Comparison of ENCODE assay signal across 9 cellular contexts in genomic region chr5:119074419-119074818, GRCh38. TPM values are rescaled to one million over a fixed set of nuclear protein-coding genes. Genes with fewer than 3 reads are reported as not detected.
DNase-seq lines count a peak whose midpoint lies in the region; ATAC-seq lines count a peak whose summit lies in the region.
"Had no signal": no experiment of that assay in that cellular context is flagged by ENCODE, and none has a peak within 500 bp of the region (broad histone marks: within the 10 kb centered on the region; RNA-seq: fewer than 3 reads in every experiment).

No MANE protein-coding gene starts in this region.

- peaks cover 2% of the 10 kb centered on the region for H3K27me3 Mint-ChIP-seq in activated naive CD4-positive, alpha-beta T cell treated with anti-CD3 and anti-CD28 coated beads for 36 hours (ENCODE audit: low read depth)
- H3K27me3 Mint-ChIP-seq in stimulated activated naive B cell treated with anti-CD40 and anti-IgM and Interleukin-4, amounts not matched to agents 10 μg/mL and 1 μg/mL and 100 μg/mL, for 72 hours = no peaks in the 10 kb centered on the region

- DNase-seq in activated naive CD4-positive, alpha-beta T cell treated with anti-CD3 and anti-CD28 coated beads for 36 hours = no peak
- no peak for DNase-seq in activated naive CD4-positive, alpha-beta T cell treated with anti-CD3 and anti-CD28 coated beads, Interleukin-2, amount 50 U/mL, for 72 hours (ENCODE audit: low spot score in 2 of 2)
- DNase-seq in OCI-M1 (lab: John Stamatoyannopoulos, UW) (peak; percentile 0), NCI-H1092 (lab: John Stamatoyannopoulos, UW) (no peak), EL (no peak), DMS79 treated with DMSO at 0.1 percent for 48 hours (lab: John Stamatoyannopoulos, UW) (no peak)
- peak; percentile 23 for DNase-seq in stimulated activated naive B cell treated with anti-CD40 and anti-IgM and Interleukin-4, amounts not matched to agents 10 μg/mL and 1 μg/mL and 100 μg/mL, for 72 hours
- DNase-seq: NCI-H446 treated with DMSO at 0.1 percent for 48 hours had no signal

- H3K4me3 Mint-ChIP-seq in activated naive CD4-positive, alpha-beta T cell treated with anti-CD3 and anti-CD28 coated beads for 36 hours = peak overlapping the region; percentile 5
- H3K4me3 Mint-ChIP-seq in stimulated activated naive B cell treated with anti-CD40 and anti-IgM and Interleukin-4, amounts not matched to agents 10 μg/mL and 1 μg/mL and 100 μg/mL, for 72 hours = peak overlapping the region; percentile 80 to 86

- no peak for ATAC-seq in activated naive CD4-positive, alpha-beta T cell treated with anti-CD3 and anti-CD28 coated beads, Interleukin-2, amount 50 U/mL, for 72 hours
- ATAC-seq in HG02973 (IDR thresholded peaks at IDR 0.05; ENCODE audit: unreplicated experiment) = peak; percentile 28
- peak; percentile 28 to 36 for ATAC-seq in stimulated activated naive B cell treated with anti-CD40 and anti-IgM and Interleukin-4, amounts not matched to agents 10 μg/mL and 1 μg/mL and 100 μg/mL, for 72 hours (replicated peaks)

- intact Hi-C loops in activated naive CD4-positive, alpha-beta T cell treated with anti-CD3 and anti-CD28 coated beads for 36 hours (cut with micrococcal nuclease) = no loop called here

- H3K27ac Mint-ChIP-seq in activated naive CD4-positive, alpha-beta T cell treated with anti-CD3 and anti-CD28 coated beads for 36 hours = no peak overlapping the region
- peak overlapping the region in 1 of 2 donors; percentile 43 for H3K27ac Mint-ChIP-seq in activated naive CD4-positive, alpha-beta T cell treated with anti-CD3 and anti-CD28 coated beads, Interleukin-2, amount 50 U/mL, for 72 hours
- peak overlapping the region; percentile 93 for H3K27ac Mint-ChIP-seq in stimulated activated naive B cell treated with anti-CD40 and anti-IgM and Interleukin-4, amounts not matched to agents 10 μg/mL and 1 μg/mL and 100 μg/mL, for 72 hours

- CTCF ChIA-PET in activated naive CD4-positive, alpha-beta T cell treated with anti-CD3 and anti-CD28 coated beads for 36 hours (lab: Charles Lee) = interaction anchor here (1.2 kb wide), 1 partner anchor 86 kb away, joined by 4 read pairs; the partner anchor contains the start of gene DTWD2

- H3K4me1 Mint-ChIP-seq in activated naive CD4-positive, alpha-beta T cell treated with anti-CD3 and anti-CD28 coated beads for 36 hours (ENCODE audit: low read depth) = peaks cover 60% of the 10 kb centered on the region
- peaks cover 28 to 50% of the 10 kb centered on the region in 2 donors for H3K4me1 Mint-ChIP-seq in stimulated activated naive B cell treated with anti-CD40 and anti-IgM and Interleukin-4, amounts not matched to agents 10 μg/mL and 1 μg/mL and 100 μg/mL, for 72 hours

- H3K36me3 Mint-ChIP-seq in activated naive CD4-positive, alpha-beta T cell treated with anti-CD3 and anti-CD28 coated beads for 36 hours (ENCODE audit: low read depth) = peaks cover 6% of the 10 kb centered on the region
- H3K36me3 Mint-ChIP-seq in activated naive CD4-positive, alpha-beta T cell treated with anti-CD3 and anti-CD28 coated beads, Interleukin-2, amount 50 U/mL, for 72 hours = no peaks in the 10 kb centered on the region
- H3K36me3 Mint-ChIP-seq in stimulated activated naive B cell treated with anti-CD40 and anti-IgM and Interleukin-4, amounts not matched to agents 10 μg/mL and 1 μg/mL and 100 μg/mL, for 72 hours = peaks cover 21 to 24% of the 10 kb centered on the region in 2 donors

- H3K9me3 Mint-ChIP-seq in activated naive CD4-positive, alpha-beta T cell treated with anti-CD3 and anti-CD28 coated beads for 36 hours = no peaks in the 10 kb centered on the region
- no peaks in the 10 kb centered on the region for H3K9me3 Mint-ChIP-seq in activated naive CD4-positive, alpha-beta T cell treated with anti-CD3 and anti-CD28 coated beads, Interleukin-2, amount 50 U/mL, for 72 hours
- H3K9me3 Mint-ChIP-seq in stimulated activated naive B cell treated with anti-CD40 and anti-IgM and Interleukin-4, amounts not matched to agents 10 μg/mL and 1 μg/mL and 100 μg/mL, for 72 hours = no peaks in the 10 kb centered on the region

RNA-seq across cellular contexts. Expression of gene DMXL1, which starts 3.5 kb away (rescaled TPM):
- total RNA-seq in activated naive CD4-positive, alpha-beta T cell treated with anti-CD3 and anti-CD28 coated beads for 36 hours = 10 to 100 TPM; 16.4 to 18.0 TPM
- total RNA-seq in activated naive CD4-positive, alpha-beta T cell treated with anti-CD3 and anti-CD28 coated beads, Interleukin-2, amount 50 U/mL, for 72 hours = 10 to 100 TPM; 26.8 to 28.5 TPM

Comparison
In these comparisons a context has a peak if more than half of its experiments do, and no peak if none do; other contexts are left out.
1. DNase-seq: peak in OCI-M1 (single experiment) and stimulated activated naive B cell treated with anti-CD40 and anti-IgM and Interleukin-4, amounts not matched to agents 10 μg/mL and 1 μg/mL and 100 μg/mL, for 72 hours (single experiment); none in activated naive CD4-positive, alpha-beta T cell treated with anti-CD3 and anti-CD28 coated beads for 36 hours (single experiment), activated naive CD4-positive, alpha-beta T cell treated with anti-CD3 and anti-CD28 coated beads, Interleukin-2, amount 50 U/mL, for 72 hours (0 of 2), NCI-H1092 (single experiment), EL (single experiment) and DMS79 treated with DMSO at 0.1 percent for 48 hours (single experiment).
2. ATAC-seq: peak in HG02973 (single experiment) and stimulated activated naive B cell treated with anti-CD40 and anti-IgM and Interleukin-4, amounts not matched to agents 10 μg/mL and 1 μg/mL and 100 μg/mL, for 72 hours (2 of 2); none in activated naive CD4-positive, alpha-beta T cell treated with anti-CD3 and anti-CD28 coated beads, Interleukin-2, amount 50 U/mL, for 72 hours (0 of 2).